ENCODE assay signal across 12 cellular contexts in the genomic region with DNA sequence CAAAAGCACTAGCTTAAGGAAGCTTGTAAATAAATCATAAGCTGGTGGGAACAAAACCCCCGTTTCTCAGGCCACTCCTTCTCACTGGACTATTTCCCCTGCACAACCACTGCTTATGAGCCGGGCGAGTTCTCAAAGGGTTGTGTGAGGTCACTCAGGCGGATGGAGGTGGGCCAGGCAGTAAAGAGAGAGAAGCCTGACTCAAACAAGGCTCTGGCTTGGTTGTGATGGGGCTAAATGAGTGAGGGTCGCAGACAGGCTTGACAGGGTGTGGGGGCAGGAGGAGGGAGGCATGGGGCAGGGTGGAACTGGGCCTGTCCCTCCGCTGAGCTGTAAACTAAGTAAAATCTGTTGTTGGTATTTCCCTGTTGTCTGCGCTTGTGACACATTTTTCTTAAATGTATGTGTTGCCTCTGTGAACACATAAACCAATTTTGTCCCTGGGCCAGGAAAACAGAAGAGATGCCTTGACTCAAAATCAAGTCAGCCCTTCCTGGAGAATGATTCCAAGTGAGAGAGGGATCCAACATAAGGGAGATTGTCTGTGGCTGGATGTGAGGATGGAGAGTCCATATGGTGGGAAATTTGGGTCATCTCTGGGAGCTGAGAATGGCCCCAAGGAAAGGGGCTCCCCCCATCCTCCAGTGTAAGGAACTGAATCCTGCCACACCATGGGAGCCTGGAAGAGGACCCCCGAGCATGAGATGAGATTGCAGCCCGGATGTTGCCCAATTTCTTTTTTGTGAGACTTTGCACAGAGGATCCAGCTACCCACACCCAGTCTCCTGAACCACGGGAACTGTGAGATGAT. TPM values are rescaled to one million over a fixed set of nuclear protein-coding genes. Genes with fewer than 3 reads are reported as not detected.
DNase-seq lines count a peak whose midpoint lies in the region; ATAC-seq and TF ChIP-seq lines count a peak whose summit lies in the region.
"Had no signal": no experiment of that assay in that cellular context is flagged by ENCODE, and none has a peak within 500 bp of the region (broad histone marks: within the 10 kb centered on the region; RNA-seq: fewer than 3 reads in every experiment).

No MANE protein-coding gene starts in this region.

- H3K9me2 ChIP-seq in SK-N-SH: no peaks in the 10 kb centered on the region

- no peak for DNase-seq in SK-N-SH
- DNase-seq in cerebellar cortex (ENCODE audit: low spot score): peak; percentile 91
- no peak for DNase-seq in right lobe of liver
- DNase-seq in aorta: no peak
- DNase-seq in thyroid gland: no peak
- DNase-seq in RKO (ENCODE audit: low spot score): no peak
- DNase-seq: foreskin keratinocyte; stimulated activated CD4-positive, alpha-beta T cell treated with anti-CD3 and anti-CD28 coated beads, Interleukin-2, amount 100 ng/mL, for 48 hours; testis had no signal

- no peaks in the 10 kb centered on the region for H3K79me2 ChIP-seq in SK-N-SH (ENCODE audit: insufficient read depth)

- TF ChIP-seq RAD21 in SK-N-SH (IDR thresholded peaks at IDR 0.05; ENCODE audit: low read length): no peak

- H3K27ac ChIP-seq in SK-N-SH (ENCODE audit: low read depth in 2 of 2, low read length in 1 of 2) (peak overlapping the region in 1 of 2 experiments; percentile 82; a peak in 2 of 4 replicates), right lobe of liver (peak overlapping the region; percentile 53 to 95 (median 57)), aorta (ENCODE audit: low read depth in 1 of 2, low read length in 2 of 2) (no peak overlapping the region), thyroid gland (no peak overlapping the region)
- H3K27ac ChIP-seq: foreskin keratinocyte, testis had no signal

- intact Hi-C loops in right lobe of liver (cut with DNase I): no loop called here
- intact Hi-C loops in aorta (cut with DNase I): no loop called here
- intact Hi-C loops in thyroid gland (cut with DNase I): no loop called here

- no peak for TF ChIP-seq EP300 in SK-N-SH (IDR thresholded peaks at IDR 0.05; ENCODE audit: borderline replicate concordance in 1 of 2, low read depth in 1 of 2, low read length in 1 of 2)

- H3K4me1 ChIP-seq in SK-N-SH (ENCODE audit: control insufficient read depth in 1 of 2, insufficient read depth in 2 of 2, low read depth in 1 of 2, low read length in 1 of 2) (peaks cover 3 to 14% of the 10 kb centered on the region in 2 experiments; a peak in 2 of 4 replicates), right lobe of liver (peaks cover 0 to 65% (median 18%) of the 10 kb centered on the region in 4 donors), aorta (ENCODE audit: control insufficient read depth in 1 of 2, insufficient read depth in 2 of 2, low read length in 2 of 2) (peaks cover 0 to 2% of the 10 kb centered on the region in 2 donors), thyroid gland (no peaks in the 10 kb centered on the region)
- H3K4me1 ChIP-seq: foreskin keratinocyte, testis had no signal

- TF ChIP-seq POLR2A in right lobe of liver (IDR thresholded peaks at IDR 0.05) (no peak), thyroid gland (IDR thresholded peaks at IDR 0.05) (no peak)

- ATAC-seq in SK-N-SH treated with all-trans-retinoic acid at 6 μM for 48 hours (0 out of 3 replicates have a peak, but pooled peaks have one; percentile 13), right lobe of liver (peak in 1 of 4 donors; percentile 9), aorta (ENCODE audit: low FRiP score) (peak; percentile 49), GM21447 (IDR thresholded peaks at IDR 0.05; ENCODE audit: unreplicated experiment) (no peak)
- ATAC-seq: foreskin keratinocyte had no signal

- no peak for TF ChIP-seq CTCF in SK-N-SH (IDR thresholded peaks at IDR 0.05)
- TF ChIP-seq CTCF in right lobe of liver (IDR thresholded peaks at IDR 0.05): no peak
- TF ChIP-seq CTCF in thyroid gland (IDR thresholded peaks at IDR 0.05): no peak

- no peak overlapping the region for H3K9ac ChIP-seq in SK-N-SH

- CTCF ChIA-PET in SK-N-SH (lab: Yijun Ruan, JAX): interaction anchor here (0.6 to 2.8 kb wide), 7 partner anchors 11 to 490 kb away, joined by 3 to 10 read pairs (median 5); partner anchors contain the start of gene CRYM

- H3K4me3 ChIP-seq in SK-N-SH (ENCODE audit: low read depth in 2 of 2, low read length in 1 of 2) (no peak overlapping the region), right lobe of liver (no peak overlapping the region), aorta (ENCODE audit: low read length in 2 of 2) (no peak overlapping the region), thyroid gland (replicated peaks in 1 of 3) (no peak overlapping the region)
- H3K4me3 ChIP-seq: testis had no signal

- no peaks in the 10 kb centered on the region for H3K36me3 ChIP-seq in SK-N-SH (replicated peaks in 1 of 2; ENCODE audit: control insufficient read depth in 1 of 2, insufficient read depth in 2 of 2, low read length in 1 of 2)
- no peaks in the 10 kb centered on the region for H3K36me3 ChIP-seq in right lobe of liver
- no peaks in the 10 kb centered on the region for H3K36me3 ChIP-seq in aorta (ENCODE audit: control insufficient read depth in 1 of 2, insufficient read depth in 2 of 2, low read length in 1 of 2)
- H3K36me3 ChIP-seq in thyroid gland: no peaks in the 10 kb centered on the region

- H3K27me3 ChIP-seq in SK-N-SH (ENCODE audit: insufficient read depth) (no peaks in the 10 kb centered on the region; the same call in 1 of the 2 replicates), right lobe of liver (no peaks in the 10 kb centered on the region), aorta (ENCODE audit: control insufficient read depth in 1 of 2, insufficient read depth in 2 of 2, low read length in 1 of 2) (no peaks in the 10 kb centered on the region), thyroid gland (no peaks in the 10 kb centered on the region)
- H3K27me3 ChIP-seq: testis had no signal

- POLR2A ChIA-PET in SK-N-SH (lab: Yijun Ruan, JAX): interaction anchor here (1.0 kb wide), 1 partner anchor 62 kb away, joined by 4 read pairs; no protein-coding TSS in a partner anchor

- no peak overlapping the region for H2AFZ ChIP-seq in SK-N-SH (ENCODE audit: low read depth)

- H3K4me2 ChIP-seq in SK-N-SH: no peak overlapping the region

- H3F3A ChIP-seq in SK-N-SH (replicated peaks; ENCODE audit: insufficient read depth): no peaks in the 10 kb centered on the region

- H3K9me3 ChIP-seq in SK-N-SH (no peaks in the 10 kb centered on the region), right lobe of liver (no peaks in the 10 kb centered on the region), aorta (ENCODE audit: control insufficient read depth, low read length) (peaks cover 1% of the 10 kb centered on the region), thyroid gland (no peaks in the 10 kb centered on the region)
- H3K9me3 ChIP-seq: testis had no signal

- 80% methylated on average over 10 of the region's 10 CpGs for WGBS in SK-N-SH (ENCODE audit: low lambda C conversion rate)
- whole genome bisulfite sequencing in right lobe of liver (ENCODE audit: insufficient coverage, low coverage, low lambda C conversion rate, missing lambda C conversion rate): 41% methylated on average over 10 of the region's 10 CpGs
- WGBS in aorta, 2 donors: 47 to 48% methylated on average over 10 of the region's 10 CpGs
- 63 to 66% methylated on average over 10 of the region's 10 CpGs for WGBS in thyroid gland, 2 donors

- no peaks in the 10 kb centered on the region for H4K20me1 ChIP-seq in SK-N-SH (ENCODE audit: insufficient read depth)

TF ChIP-seq in SK-N-SH treated with all-trans-retinoic acid at 6 μM for 48 hours, 23 proteins besides CTCF, POLR2A, EP300 and RAD21 (continues in another document):
- TF ChIP-seq ZFP3 (CRISPR knock-in tag; IDR thresholded peaks at IDR 0.05): no peak
- no peak for TF ChIP-seq SNAI2 (CRISPR knock-in tag; IDR thresholded peaks at IDR 0.05)
- no peak for TF ChIP-seq ZNF70 (CRISPR knock-in tag; IDR thresholded peaks at IDR 0.05)

TF ChIP-seq in SK-N-SH, 30 proteins besides CTCF, POLR2A, EP300 and RAD21:
- TF ChIP-seq MXI1 (IDR thresholded peaks at IDR 0.05; ENCODE audit: low read depth, low read length) (no peak), EZH2phosphoT487 (IDR thresholded peaks at IDR 0.05; ENCODE audit: borderline replicate concordance, low read depth) (no peak)

RNA-seq across cellular contexts. Expression of gene CRYM, which starts 13.7 kb away (rescaled TPM):
- 1.0 and 1.8 TPM in 2 replicates for polyA plus RNA-seq in SK-N-SH (2012; rRNA removed)
- 0.98 and 1.7 TPM in 2 replicates for polyA plus RNA-seq in SK-N-SH (2012; cell fraction: cytosol; rRNA removed)
- polyA plus RNA-seq in SK-N-SH (2012; cell fraction: nucleus; rRNA removed): 1.3 and 1.7 TPM in 2 replicates
- total RNA-seq in right lobe of liver: 10 to 100 TPM in 2 of 6 experiments, 1 to 10 TPM in 4; 4.4 to 14.9 (median 5.9) TPM
- total RNA-seq in aorta: under 1 TPM in 1 of 2 donors, not detected in 1; 0.30 TPM
- polyA plus RNA-seq in aorta: 1 to 10 TPM in 1 of 2 donors, not detected in 1; 2.8 TPM
- total RNA-seq in thyroid gland: under 1 TPM in 1 of 4 donors, not detected in 3; 0.81 TPM
- total RNA-seq: foreskin keratinocyte, NCI-H460 had no signal

RNA-seq across cellular contexts. Expression of gene ANKS4B, which starts 30.9 kb away (rescaled TPM):
- polyA plus RNA-seq in SK-N-SH (2012; rRNA removed): not detected in 2 replicates
- polyA plus RNA-seq in SK-N-SH (2012; cell fraction: cytosol; rRNA removed): not detected in 2 replicates
- not detected in 2 replicates for polyA plus RNA-seq in SK-N-SH (2012; cell fraction: nucleus; rRNA removed)
- 10 to 100 TPM in 5 of 6 experiments, 1 to 10 TPM in 1; 10.0 to 16.3 (median 11.4) TPM for total RNA-seq in right lobe of liver
- not detected for total RNA-seq in aorta
- polyA plus RNA-seq in aorta: 1 to 10 TPM in 1 of 2 donors, under 1 TPM in 1; 0.08 to 6.9 TPM
- not detected for total RNA-seq in thyroid gland
- total RNA-seq: foreskin keratinocyte, NCI-H460 had no signal
- polyA plus RNA-seq: foreskin keratinocyte had no signal

RNA-seq across cellular contexts. Expression of gene ZP2, which starts 53.1 kb away (rescaled TPM):
- not detected in 2 replicates for polyA plus RNA-seq in SK-N-SH (2012; rRNA removed)
- polyA plus RNA-seq in SK-N-SH (2012; cell fraction: cytosol; rRNA removed): not detected in 2 replicates
- 0.02 TPM in 1 of 2 replicates, not detected in the other for polyA plus RNA-seq in SK-N-SH (2012; cell fraction: nucleus; rRNA removed)
- not detected for total RNA-seq in right lobe of liver
- not detected for total RNA-seq in aorta
- polyA plus RNA-seq in aorta: not detected
- total RNA-seq in thyroid gland: under 1 TPM in 1 of 4 donors, not detected in 3; 0.63 TPM
- total RNA-seq: foreskin keratinocyte, NCI-H460 had no signal
- polyA plus RNA-seq: foreskin keratinocyte had no signal

Comparison
In these comparisons a context has a peak if more than half of its experiments do, and no peak if none do; other contexts are left out.
1. H3K27ac ChIP-seq: peak in right lobe of liver (3 of 3); none in aorta (0 of 2) and thyroid gland (0 of 3).
2. RNA of gene ANKS4B, which starts 30.9 kb away (total RNA-seq): 10.0 to 16.3 TPM in right lobe of liver; not detected in aorta and not detected in thyroid gland; every median in the first group is over 10 times any median in the second.